Comparison of ENCODE assay signal across 8 cellular contexts in the genomic region with DNA sequence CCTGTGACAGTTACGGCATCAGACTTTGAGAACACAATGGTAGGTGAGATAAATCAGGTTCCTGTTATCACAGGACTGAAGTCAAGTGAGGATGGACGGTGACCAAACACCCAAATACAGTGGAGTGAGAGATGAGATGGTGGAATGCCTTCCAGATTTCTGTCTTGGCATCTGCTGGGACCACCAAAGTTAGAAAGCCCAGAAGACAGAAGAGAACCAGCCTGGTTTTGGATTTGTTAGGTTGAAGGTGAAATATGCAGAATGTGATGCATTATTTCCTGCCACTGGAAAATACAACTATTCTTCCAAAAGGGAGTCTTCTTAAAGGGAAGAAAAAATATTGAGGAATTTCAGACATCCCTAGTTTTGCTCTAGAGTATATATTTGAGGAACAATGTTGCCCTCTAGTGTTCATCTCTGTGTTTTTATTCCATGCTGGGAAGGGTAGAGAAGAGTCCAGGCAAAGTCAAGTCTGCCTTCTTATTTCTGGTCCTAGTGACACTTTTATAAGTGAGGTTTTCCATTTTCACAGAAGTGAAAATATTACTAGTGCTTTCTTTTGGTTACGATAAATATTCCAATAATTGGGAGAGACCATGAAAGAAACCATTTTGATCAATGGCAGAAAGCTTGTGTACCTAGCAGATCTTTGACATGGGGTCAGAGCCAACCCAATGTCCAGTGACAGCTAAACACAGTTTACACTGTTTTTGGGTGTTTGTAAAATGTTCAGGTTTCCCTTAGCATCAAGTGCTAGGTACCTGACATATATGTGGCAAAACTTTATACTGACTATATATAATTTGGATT.
DNase-seq lines count a peak whose midpoint lies in the region; ATAC-seq and TF ChIP-seq lines count a peak whose summit lies in the region.

No MANE protein-coding gene starts in this region.

- BruUV-seq in mammary epithelial cell (replicated peaks; lab: Mats Ljungman, UMichigan), result no TSS peak

- H3K79me2 ChIP-seq in mammary epithelial cell (ENCODE audit: insufficient read depth, low read length), result no peaks in the 10 kb centered on the region

- WGBS in mammary epithelial cell (ENCODE audit: low coverage, missing lambda C conversion rate), result 45% methylated on average over 3 of the region's 3 CpGs
- 33 to 48% methylated on average over 3 of the region's 3 CpGs for WGBS in transverse colon (ENCODE audit: low coverage in 1 of 2), 2 donors

- H3K4me3 ChIP-seq in mammary epithelial cell (replicated peaks in 1 of 3; ENCODE audit: insufficient read depth in 1 of 3, low read depth in 2 of 3, low read length in 3 of 3), result no peak overlapping the region
- no peak overlapping the region for H3K4me3 ChIP-seq in transverse colon

- TF ChIP-seq EP300 in transverse colon (IDR thresholded peaks at IDR 0.05; ENCODE audit: low read depth), result no peak

- H3K4me1 ChIP-seq in mammary epithelial cell (ENCODE audit: insufficient read depth, low read length) (peaks cover 9% of the 10 kb centered on the region), transverse colon (peaks cover 4 to 22% (median 15%) of the 10 kb centered on the region in 4 donors)

- H3K27me3 ChIP-seq in mammary epithelial cell (ENCODE audit: insufficient read depth, low read length) (no peaks in the 10 kb centered on the region), transverse colon (no peaks in the 10 kb centered on the region)

- no peak overlapping the region for H3K9ac ChIP-seq in mammary epithelial cell (ENCODE audit: insufficient read depth, low read length)

- intact Hi-C loops in Right ventricle myocardium inferior (cut with DNase I) (loop anchor here (5.0 kb wide), 1 partner anchor 347 kb away; no protein-coding TSS in a partner anchor), cardiac septum (cut with DNase I) (loop anchor here (5.0 to 10.0 kb wide), 2 partner anchors 612 to 981 kb away; no protein-coding TSS in a partner anchor), mammary epithelial cell (cut with micrococcal nuclease) (loop anchor here (1.0 to 5.0 kb wide), 5 partner anchors 287 to 1037 kb away; no protein-coding TSS in a partner anchor), transverse colon (cut with DNase I; ENCODE audit: low total_unique reads) (loop anchor here (5.0 kb wide), 1 partner anchor 282 kb away; no protein-coding TSS in a partner anchor)

- no peak for DNase-seq in Right ventricle myocardium inferior (ENCODE audit: missing footprints)
- DNase-seq in cardiac septum (ENCODE audit: low spot score), result no peak
- peak; percentile 88 for DNase-seq in NCI-H748 (lab: John Stamatoyannopoulos, UW; ENCODE audit: unreplicated experiment)
- peak; percentile 54 for DNase-seq in mammary epithelial cell
- DNase-seq in kidney glomerular epithelial cell (lab: John Stamatoyannopoulos, UW), result peak; percentile 84
- no peak for DNase-seq in transverse colon
- no peak for DNase-seq in 8988T

- TF ChIP-seq CTCF in mammary epithelial cell (conservative IDR thresholded peaks at IDR 0.05 in 1 of 2, IDR thresholded peaks at IDR 0.05 in 1 of 2; ENCODE audit: extremely low read depth in 1 of 2, insufficient read depth in 1 of 2, low read depth in 1 of 2, low read length in 2 of 2) (peak; percentile 54 to 62), transverse colon (IDR thresholded peaks at IDR 0.05) (peak; percentile 64 to 76 (median 71))

- no peaks in the 10 kb centered on the region for H4K20me1 ChIP-seq in mammary epithelial cell (ENCODE audit: insufficient read depth, low read length)

- CTCF ChIA-PET in mammary epithelial cell (lab: Charles Lee; ENCODE audit: low non-redundant PET), result no interaction called here

- H3K27ac ChIP-seq in mammary epithelial cell (ENCODE audit: insufficient read depth, low read depth, low read length), result no peak overlapping the region
- H3K27ac ChIP-seq in transverse colon, result no peak overlapping the region

- no peak overlapping the region for H3K4me2 ChIP-seq in mammary epithelial cell (ENCODE audit: insufficient read depth, low read depth, low read length)

- H3K9me3 ChIP-seq in mammary epithelial cell (replicated peaks; ENCODE audit: insufficient read depth, low read length) (no peaks in the 10 kb centered on the region), transverse colon (no peaks in the 10 kb centered on the region)

- H2AFZ ChIP-seq in mammary epithelial cell (ENCODE audit: low read depth, low read length), result no peak overlapping the region

- no peak for TF ChIP-seq POLR2A in transverse colon (IDR thresholded peaks at IDR 0.05)

- H3K36me3 ChIP-seq in mammary epithelial cell (ENCODE audit: insufficient read depth, low read length), result no peaks in the 10 kb centered on the region
- no peaks in the 10 kb centered on the region for H3K36me3 ChIP-seq in transverse colon

- ATAC-seq in Right ventricle myocardium inferior, result peak; percentile 79
- ATAC-seq in HG03469 (IDR thresholded peaks at IDR 0.05; ENCODE audit: unreplicated experiment), result peak; percentile 46

- dilution Hi-C loops in mammary epithelial cell (cut with HindIII; ENCODE audit: low sequenced_read_pairs), result no loop called here

- in situ Hi-C loops in mammary epithelial cell (cut with MboI; ENCODE audit: low sequenced_read_pairs in 2 of 2), result loop anchor here (5.0 to 25.0 kb wide), 2 partner anchors 287 to 602 kb away; no protein-coding TSS in a partner anchor
- in situ Hi-C loops in transverse colon (cut with MboI; ENCODE audit: low pct_ligation_motif_present in 1 of 4, low pct_unique_long_range_greater_than_20kb in 1 of 4, low sequenced_read_pairs in 3 of 4), result loop anchor here (10.0 to 25.0 kb wide), 4 partner anchors 289 to 1027 kb away; no protein-coding TSS in a partner anchor

Comparison
In these comparisons a context has a peak if more than half of its experiments do, and no peak if none do; other contexts are left out.
1. DNase-seq: peak in NCI-H748 (single experiment), mammary epithelial cell (single experiment) and kidney glomerular epithelial cell (single experiment); none in Right ventricle myocardium inferior (single experiment), cardiac septum (single experiment), transverse colon (single experiment) and 8988T (single experiment).